ENCODE assay signal across 27 cellular contexts in genomic region chr9:5796298-5796697, GRCh38.
"Had no signal": no experiment of that assay in that cellular context is flagged by ENCODE, and none has a peak within 500 bp of the region (broad histone marks: within the 10 kb centered on the region; RNA-seq: fewer than 3 reads in every experiment).

No MANE protein-coding gene starts in this region.

- DNase-seq: activated CD4-positive, alpha-beta T cell treated with anti-CD3 and anti-CD28 coated beads, Interleukin-2, amount 10 ng/mL, durations not matched to agents 7 days and 5 days; activated CD8-positive, alpha-beta memory T cell treated with anti-CD3 and anti-CD28 coated beads for 24 hours; activated naive CD4-positive, alpha-beta T cell; amniotic stem cell; brain microvascular endothelial cell; effector memory CD8-positive, alpha-beta T cell; erythroblast; hypothalamus; immature natural killer cell; kidney; mesenchymal stem cell; stimulated activated CD4-positive, alpha-beta T cell treated with anti-CD3 and anti-CD28 coated beads, Interleukin-1b, Interleukin-23, amount 100 ng/mL, for 48 hours; stimulated activated CD4-positive, alpha-beta T cell treated with anti-CD3 and anti-CD28 coated beads, Interleukin-4, amount 100 ng/mL, for 4 hours; stimulated activated CD8-positive, alpha-beta memory T cell treated with anti-CD3 and anti-CD28 coated beads, Interleukin-4, amount 100 ng/mL, for 48 hours; stimulated activated naive B cell treated with anti-CD40 and anti-IgM and Interleukin-4, amounts not matched to agents 10 μg/mL and 1 μg/mL and 100 μg/mL, for 72 hours; stomach; T-helper 9 cell; upper lobe of left lung had no signal

- H3K27ac ChIP-seq: brain microvascular endothelial cell, coronary artery, gastroesophageal sphincter, right atrium auricular region, stomach, thyroid gland, upper lobe of left lung, vagina, VCaP had no signal

- H3K9me3 ChIP-seq: gastroesophageal sphincter, right atrium auricular region, stomach, thyroid gland, upper lobe of left lung, vagina had no signal

- H3K9me3 Mint-ChIP-seq: activated CD4-positive, alpha-beta T cell treated with anti-CD3 and anti-CD28 coated beads, Interleukin-2, amount 10 ng/mL, durations not matched to agents 7 days and 5 days; effector memory CD8-positive, alpha-beta T cell; immature natural killer cell; natural killer cell treated with Interleukin-12 subunit alpha and Interleukin-12 subunit beta and Interleukin-15 and Interleukin-18, amount 100 ng/mL, for 72 hours had no signal

- H3K4me3 ChIP-seq: coronary artery, gastroesophageal sphincter, right atrium auricular region, smooth muscle cell, stomach, thyroid gland, upper lobe of left lung, vagina had no signal

- H3K27me3 ChIP-seq: brain microvascular endothelial cell, gastroesophageal sphincter, right atrium auricular region, stomach, thyroid gland, upper lobe of left lung, vagina had no signal

- H3K27ac Mint-ChIP-seq: activated CD4-positive, alpha-beta T cell treated with anti-CD3 and anti-CD28 coated beads, Interleukin-2, amount 10 ng/mL, durations not matched to agents 7 days and 5 days; stimulated activated naive B cell treated with anti-CD40 and anti-IgM and Interleukin-4, amounts not matched to agents 10 μg/mL and 1 μg/mL and 100 μg/mL, for 72 hours had no signal

- H3K4me3 Mint-ChIP-seq: activated CD4-positive, alpha-beta T cell treated with anti-CD3 and anti-CD28 coated beads, Interleukin-2, amount 10 ng/mL, durations not matched to agents 7 days and 5 days; effector memory CD8-positive, alpha-beta T cell; immature natural killer cell; natural killer cell treated with Interleukin-12 subunit alpha and Interleukin-12 subunit beta and Interleukin-15 and Interleukin-18, amount 100 ng/mL, for 72 hours; stimulated activated naive B cell treated with anti-CD40 and anti-IgM and Interleukin-4, amounts not matched to agents 10 μg/mL and 1 μg/mL and 100 μg/mL, for 72 hours had no signal

- ATAC-seq: activated CD4-positive, CD25-positive, alpha-beta regulatory T cell treated with anti-CD3 and anti-CD28 coated beads, Interleukin-2, amount 50 U/mL, for 24 hours; effector memory CD8-positive, alpha-beta T cell; gastroesophageal sphincter; natural killer cell treated with Interleukin-12 subunit alpha and Interleukin-12 subunit beta and Interleukin-15 and Interleukin-18, amount 100 ng/mL, for 72 hours; stimulated activated naive B cell treated with anti-CD40 and anti-IgM and Interleukin-4, amounts not matched to agents 10 μg/mL and 1 μg/mL and 100 μg/mL, for 72 hours had no signal

- H3K27me3 Mint-ChIP-seq: activated CD4-positive, alpha-beta T cell treated with anti-CD3 and anti-CD28 coated beads, Interleukin-2, amount 10 ng/mL, durations not matched to agents 7 days and 5 days; effector memory CD8-positive, alpha-beta T cell; natural killer cell treated with Interleukin-12 subunit alpha and Interleukin-12 subunit beta and Interleukin-15 and Interleukin-18, amount 100 ng/mL, for 72 hours; stimulated activated naive B cell treated with anti-CD40 and anti-IgM and Interleukin-4, amounts not matched to agents 10 μg/mL and 1 μg/mL and 100 μg/mL, for 72 hours had no signal

- H3K36me3 ChIP-seq: brain microvascular endothelial cell, right atrium auricular region, thyroid gland had no signal

- H3K4me1 ChIP-seq: right atrium auricular region, upper lobe of left lung, vagina had no signal
